Comparison of ENCODE assay signal across 11 cellular contexts in the genomic region with DNA sequence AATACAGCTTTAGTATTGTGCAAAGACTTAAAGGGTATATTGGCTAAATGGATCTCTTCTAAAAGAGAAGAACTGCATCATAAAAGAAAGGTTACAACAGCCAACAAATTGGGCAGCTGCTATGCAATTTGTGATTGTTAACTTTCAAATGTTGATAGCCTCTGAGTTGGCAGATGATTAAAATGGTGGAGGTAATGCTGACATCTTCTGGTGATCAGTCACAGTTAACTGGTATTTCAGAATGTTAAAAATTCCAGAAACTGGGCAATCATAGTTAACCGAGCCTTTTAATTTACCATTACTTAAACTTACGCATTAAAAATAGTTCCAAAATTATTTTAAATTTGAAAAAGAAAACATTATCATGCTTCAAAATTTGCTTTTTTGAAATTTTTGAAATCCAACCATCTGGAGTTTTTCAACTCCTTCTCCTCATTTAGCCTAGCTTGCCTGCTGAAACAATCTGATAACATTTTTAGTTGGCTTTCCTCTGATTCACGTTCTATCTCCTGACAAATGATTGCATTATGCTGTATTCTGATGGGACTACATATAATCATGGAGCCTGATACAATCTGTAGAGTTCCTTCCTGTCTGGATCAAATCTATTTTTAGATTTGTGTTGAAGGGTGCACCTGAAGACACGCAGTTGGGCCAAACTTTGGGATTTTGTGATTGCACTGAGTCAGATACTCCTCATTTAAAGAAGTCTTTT.
A peak's percentile ranks its signal among the peaks of the same experiment; 100 is the strongest.
DNase-seq lines count a peak whose midpoint lies in the region; ATAC-seq, FAIRE-seq and TF ChIP-seq lines count a peak whose summit lies in the region.
"Had no signal": no experiment of that assay in that cellular context is flagged by ENCODE, and none has a peak within 500 bp of the region (broad histone marks: within the 10 kb centered on the region; RNA-seq: fewer than 3 reads in every experiment).

No MANE protein-coding gene starts in this region.

- FAIRE-seq in D721Med (lab: Jason Lieb, UNC) = no peak

- H3K27me3 Mint-ChIP-seq in endodermal cell (ENCODE audit: insufficient read depth) (no peaks in the 10 kb centered on the region), osteocyte (ENCODE audit: unreplicated experiment) (no peaks in the 10 kb centered on the region)
- H3K27me3 Mint-ChIP-seq: activated CD4-positive, alpha-beta memory T cell treated with anti-CD3 and anti-CD28 coated beads, Interleukin-2, amount 10 ng/mL, durations not matched to agents 7 days and 5 days had no signal

- H3K4me1 Mint-ChIP-seq in endodermal cell (peaks cover 13% of the 10 kb centered on the region), osteocyte (ENCODE audit: unreplicated experiment) (peaks cover 24% of the 10 kb centered on the region)
- H3K4me1 Mint-ChIP-seq: activated CD4-positive, alpha-beta memory T cell treated with anti-CD3 and anti-CD28 coated beads, Interleukin-2, amount 10 ng/mL, durations not matched to agents 7 days and 5 days had no signal

- H3K27ac ChIP-seq in endodermal cell (ENCODE audit: low read depth, low read length) = no peak overlapping the region
- H3K27ac ChIP-seq in left lung = no peak overlapping the region

- intact Hi-C loops in left lung (cut with DNase I) = no loop called here

- H3K36me3 ChIP-seq in endodermal cell (ENCODE audit: control insufficient read depth, insufficient read depth, low read length) (no peaks in the 10 kb centered on the region), left lung (no peaks in the 10 kb centered on the region)

- no peak overlapping the region for H3K4me3 ChIP-seq in endodermal cell (ENCODE audit: low read length)
- H3K4me3 ChIP-seq in left lung = no peak overlapping the region

- H3K4me1 ChIP-seq in endodermal cell (ENCODE audit: control insufficient read depth, insufficient read depth, low read length) (peaks cover 4% of the 10 kb centered on the region), left lung (no peaks in the 10 kb centered on the region)

- H3K4me3 Mint-ChIP-seq in endodermal cell (no peak overlapping the region), osteocyte (ENCODE audit: unreplicated experiment) (no peak overlapping the region)
- H3K4me3 Mint-ChIP-seq: activated CD4-positive, alpha-beta memory T cell treated with anti-CD3 and anti-CD28 coated beads, Interleukin-2, amount 10 ng/mL, durations not matched to agents 7 days and 5 days had no signal

- DNase-seq in D721Med (ENCODE audit: insufficient read length, low spot score) (no peak), NCI-H526 treated with DMSO at 0.1 percent for 48 hours (lab: John Stamatoyannopoulos, UW) (peak; percentile 6), endodermal cell (no peak), osteocyte (ENCODE audit: extremely low spot score, unreplicated experiment) (no peak), NCI-H446 (lab: John Stamatoyannopoulos, UW) (no peak), left lung (no peak), NCI-H82 treated with DMSO at 0.1 percent for 48 hours (lab: John Stamatoyannopoulos, UW; ENCODE audit: unreplicated experiment) (no peak)
- DNase-seq: activated CD4-positive, alpha-beta memory T cell treated with anti-CD3 and anti-CD28 coated beads, Interleukin-2, amount 10 ng/mL, durations not matched to agents 7 days and 5 days; left cardiac atrium; NCI-H226; stimulated activated CD4-positive, alpha-beta T cell treated with anti-CD3 and anti-CD28 coated beads, Interleukin-12 subunit alpha, Interleukin-12 subunit beta, amount 100 ng/mL, for 4 hours had no signal

- 75 to 91% methylated on average over 3 to 4 of the region's 4 CpGs for WGBS in endodermal cell (ENCODE audit: insufficient coverage in 1 of 2, insufficient read length in 1 of 2), 2 experiments

- TF ChIP-seq CTCF in D721Med (IDR thresholded peaks at IDR 0.05; ENCODE audit: insufficient read depth, missing control alignments) = peak; percentile 16
- TF ChIP-seq CTCF in endodermal cell (conservative IDR thresholded peaks at IDR 0.05) = peak; percentile 35
- TF ChIP-seq CTCF in osteocyte (IDR thresholded peaks at IDR 0.05) = peak; percentile 44
- TF ChIP-seq CTCF in left lung (IDR thresholded peaks at IDR 0.05) = no peak

- H3K27ac Mint-ChIP-seq in endodermal cell (no peak overlapping the region), osteocyte (ENCODE audit: unreplicated experiment) (no peak overlapping the region)
- H3K27ac Mint-ChIP-seq: activated CD4-positive, alpha-beta memory T cell treated with anti-CD3 and anti-CD28 coated beads, Interleukin-2, amount 10 ng/mL, durations not matched to agents 7 days and 5 days had no signal

- H3K27me3 ChIP-seq in endodermal cell (ENCODE audit: control insufficient read depth, insufficient read depth, low read length, poor library complexity, severe bottlenecking) = no peaks in the 10 kb centered on the region
- no peaks in the 10 kb centered on the region for H3K27me3 ChIP-seq in left lung

- H3K9me3 Mint-ChIP-seq in endodermal cell (peaks cover 9% of the 10 kb centered on the region), osteocyte (ENCODE audit: unreplicated experiment) (no peaks in the 10 kb centered on the region)
- H3K9me3 Mint-ChIP-seq: activated CD4-positive, alpha-beta memory T cell treated with anti-CD3 and anti-CD28 coated beads, Interleukin-2, amount 10 ng/mL, durations not matched to agents 7 days and 5 days had no signal

- H3K9ac ChIP-seq in endodermal cell (ENCODE audit: extremely low read depth, low read length, poor library complexity, severe bottlenecking) = no peak overlapping the region

- peaks cover 11% of the 10 kb centered on the region for H3K9me3 ChIP-seq in endodermal cell (ENCODE audit: control insufficient read depth, low read length)
- peaks cover 0 to 4% of the 10 kb centered on the region in 2 donors for H3K9me3 ChIP-seq in left lung

- no peaks in the 10 kb centered on the region for H3K36me3 Mint-ChIP-seq in endodermal cell (ENCODE audit: low read depth)
- no peaks in the 10 kb centered on the region for H3K36me3 Mint-ChIP-seq in osteocyte (ENCODE audit: unreplicated experiment)

- ATAC-seq in left lung = no peak
- ATAC-seq: left cardiac atrium had no signal

Comparison
In these comparisons a context has a peak if more than half of its experiments do, and no peak if none do; other contexts are left out.
1. CTCF ChIP-seq: peak in D721Med (single experiment), endodermal cell (single experiment) and osteocyte (single experiment); none in left lung (0 of 2).